In genomic region chr6:108693406-108694154, GRCh38 we compare ENCODE assay signal across 20 cellular contexts.
"Had no signal": no experiment of that assay in that cellular context is flagged by ENCODE, and none has a peak within 500 bp of the region (broad histone marks: within the 10 kb centered on the region; RNA-seq: fewer than 3 reads in every experiment).

No MANE protein-coding gene starts in this region.

- H3K27ac ChIP-seq: epithelial cell of prostate, esophagus muscularis mucosa, left lung, lower lobe of right lung, neutrophil, skin epidermis had no signal

- H3K27me3 ChIP-seq: esophagus muscularis mucosa, gastroesophageal sphincter, left lung, neutrophil had no signal

- ATAC-seq: gastroesophageal sphincter, left lung, lower lobe of right lung, sciatic nerve had no signal

- H3K4me3 ChIP-seq: esophagus muscularis mucosa, gastroesophageal sphincter, left lung, lower lobe of right lung, skin epidermis had no signal

- H3K36me3 Mint-ChIP-seq: naive B cell had no signal

- DNase-seq: cortex of kidney; effector memory CD4-positive, alpha-beta T cell; glutamatergic neuron; left lung; lower lobe of right lung; naive B cell; posterior cingulate gyrus; stimulated activated CD4-positive, alpha-beta T cell treated with anti-CD3 and anti-CD28 coated beads, Interleukin-2, amount 100 ng/mL, for 24 hours; stimulated activated CD4-positive, alpha-beta T cell treated with anti-CD3 and anti-CD28 coated beads, Interleukin-4, amount 100 ng/mL, for 4 hours; stimulated activated naive CD4-positive, alpha-beta T cell treated with Interleukin-2 at 50 U/mL for 16 hours had no signal

- H3K9me3 ChIP-seq: esophagus muscularis mucosa, gastroesophageal sphincter, left lung, lower lobe of right lung, neutrophil had no signal

- H3K9me3 Mint-ChIP-seq: memory B cell, mesothelial cell of epicardium, naive B cell, nephron, type B pancreatic cell had no signal

- H3K27ac Mint-ChIP-seq: memory B cell, mesothelial cell of epicardium, type B pancreatic cell had no signal

- H3K4me3 Mint-ChIP-seq: memory B cell, mesothelial cell of epicardium, naive B cell, nephron, type B pancreatic cell had no signal

- H3K27me3 Mint-ChIP-seq: memory B cell, naive B cell, type B pancreatic cell had no signal

- H3K36me3 ChIP-seq: left lung, lower lobe of right lung had no signal
